In genomic region chr13:110119943-110120905, GRCh38 we compare ENCODE assay signal across 27 cellular contexts.
DNase-seq lines count a peak whose midpoint lies in the region; ATAC-seq, FAIRE-seq and TF ChIP-seq lines count a peak whose summit lies in the region.
"Had no signal": no experiment of that assay in that cellular context is flagged by ENCODE, and none has a peak within 500 bp of the region (broad histone marks: within the 10 kb centered on the region; RNA-seq: fewer than 3 reads in every experiment).

No MANE protein-coding gene starts in this region.

- no peaks in the 10 kb centered on the region for H3K27me3 ChIP-seq in astrocyte (ENCODE audit: insufficient read depth, low read length)
- H3K27me3 ChIP-seq in heart right ventricle = peaks cover 0 to 17% (median 7%) of the 10 kb centered on the region in 7 donors
- H3K27me3 ChIP-seq: upper lobe of left lung had no signal

- no peaks in the 10 kb centered on the region for H4K20me1 ChIP-seq in astrocyte (ENCODE audit: insufficient read depth, low read length)

- H3K4me2 ChIP-seq in astrocyte (ENCODE audit: low read length) = peak overlapping the region; percentile 29

- peak; percentile 9 for DNase-seq in activated CD4-positive, alpha-beta memory T cell treated with anti-CD3 and anti-CD28 coated beads, Interleukin-2, amount 10 ng/mL, durations not matched to agents 7 days and 5 days
- no peak for DNase-seq in activated CD4-positive, alpha-beta memory T cell treated with anti-CD3 and anti-CD28 coated beads for 36 hours
- peak; percentile 63 for DNase-seq in astrocyte (ENCODE audit: low read depth)
- DNase-seq in heart right ventricle = no peak
- DNase-seq in urothelium cell line (ENCODE audit: low spot score) = peak; percentile 17
- DNase-seq in putamen (ENCODE audit: low spot score) = no peak
- no peak for DNase-seq in OCI-M2 (lab: John Stamatoyannopoulos, UW; ENCODE audit: unreplicated experiment)
- DNase-seq: 8988T; activated CD4-positive, alpha-beta T cell treated with anti-CD3 and anti-CD28 coated beads, Interleukin-2, amount 10 ng/mL, durations not matched to agents 7 days and 5 days; activated gamma-delta T cell; BE2C; effector memory CD4-positive, alpha-beta T cell; HCEC 1CT; naive B cell; NCI-H1930; NCI-H510A; SIG-M5; stimulated activated CD4-positive, alpha-beta T cell treated with anti-CD3 and anti-CD28 coated beads, Interleukin-2, amount 100 ng/mL, for 24 hours; stomach; upper lobe of left lung had no signal

- H3K9me3 ChIP-seq in astrocyte (ENCODE audit: insufficient read depth, low read depth, low read length) (no peaks in the 10 kb centered on the region), heart right ventricle (no peaks in the 10 kb centered on the region)
- H3K9me3 ChIP-seq: BE2C, stomach, upper lobe of left lung had no signal

- H3K27ac ChIP-seq in astrocyte (ENCODE audit: low read depth, low read length) (no peak overlapping the region), heart right ventricle (peak overlapping the region in 2 of 10 donors; percentile 29 to 47)
- H3K27ac ChIP-seq: HL-60, parathyroid adenoma, stomach, upper lobe of left lung had no signal

- H3K4me1 Mint-ChIP-seq in activated CD4-positive, alpha-beta memory T cell treated with anti-CD3 and anti-CD28 coated beads, Interleukin-2, amount 10 ng/mL, durations not matched to agents 7 days and 5 days = no peaks in the 10 kb centered on the region
- H3K4me1 Mint-ChIP-seq in activated CD4-positive, alpha-beta memory T cell treated with anti-CD3 and anti-CD28 coated beads for 36 hours (ENCODE audit: low read depth) = no peaks in the 10 kb centered on the region
- peaks cover 17% of the 10 kb centered on the region for H3K4me1 Mint-ChIP-seq in astrocyte (ENCODE audit: low read depth, unreplicated experiment)
- H3K4me1 Mint-ChIP-seq: activated CD4-positive, alpha-beta T cell treated with anti-CD3 and anti-CD28 coated beads, Interleukin-2, amount 10 ng/mL, durations not matched to agents 7 days and 5 days; central memory CD8-positive, alpha-beta T cell; memory B cell had no signal

- H3K9ac ChIP-seq in astrocyte (ENCODE audit: low read length) = no peak overlapping the region
- H3K9ac ChIP-seq: parathyroid adenoma had no signal

- H3K4me3 ChIP-seq in astrocyte (ENCODE audit: insufficient read depth, low read depth, low read length) (no peak overlapping the region), heart right ventricle (no peak overlapping the region)
- H3K4me3 ChIP-seq: K562, stomach, upper lobe of left lung had no signal

- POLR2A ChIA-PET in activated CD4-positive, alpha-beta memory T cell treated with anti-CD3 and anti-CD28 coated beads, Interleukin-2, amount 10 ng/mL, durations not matched to agents 7 days and 5 days (lab: Charles Lee) = no interaction called here
- POLR2A ChIA-PET in activated CD4-positive, alpha-beta memory T cell treated with anti-CD3 and anti-CD28 coated beads for 36 hours (lab: Charles Lee) = no interaction called here

- no peak for TF ChIP-seq CTCF in astrocyte (IDR thresholded peaks at IDR 0.05; ENCODE audit: insufficient read depth, low read depth, low read length)
- TF ChIP-seq CTCF in heart right ventricle (IDR thresholded peaks at IDR 0.05) = no peak

- no peak overlapping the region for H2AFZ ChIP-seq in astrocyte (ENCODE audit: low read depth, low read length)
- H2AFZ ChIP-seq: parathyroid adenoma had no signal

- 85% methylated on average over 18 of the region's 18 CpGs for WGBS in heart right ventricle, 2 donors

- no peaks in the 10 kb centered on the region for H3K9me3 Mint-ChIP-seq in activated CD4-positive, alpha-beta memory T cell treated with anti-CD3 and anti-CD28 coated beads, Interleukin-2, amount 10 ng/mL, durations not matched to agents 7 days and 5 days
- no peaks in the 10 kb centered on the region for H3K9me3 Mint-ChIP-seq in activated CD4-positive, alpha-beta memory T cell treated with anti-CD3 and anti-CD28 coated beads for 36 hours
- no peaks in the 10 kb centered on the region for H3K9me3 Mint-ChIP-seq in astrocyte (ENCODE audit: unreplicated experiment)
- H3K9me3 Mint-ChIP-seq: activated CD4-positive, alpha-beta T cell treated with anti-CD3 and anti-CD28 coated beads, Interleukin-2, amount 10 ng/mL, durations not matched to agents 7 days and 5 days; central memory CD8-positive, alpha-beta T cell; memory B cell; naive B cell had no signal

- ATAC-seq in heart right ventricle (peak in 7 of 8 donors; percentile 43 to 86 (median 75)), GM21367 (IDR thresholded peaks at IDR 0.05; ENCODE audit: unreplicated experiment) (no peak)
- ATAC-seq: K562 had no signal

- no peak overlapping the region for H3K27ac Mint-ChIP-seq in activated CD4-positive, alpha-beta memory T cell treated with anti-CD3 and anti-CD28 coated beads, Interleukin-2, amount 10 ng/mL, durations not matched to agents 7 days and 5 days
- no peak overlapping the region for H3K27ac Mint-ChIP-seq in activated CD4-positive, alpha-beta memory T cell treated with anti-CD3 and anti-CD28 coated beads for 36 hours
- H3K27ac Mint-ChIP-seq in astrocyte (ENCODE audit: unreplicated experiment) = no peak overlapping the region
- H3K27ac Mint-ChIP-seq: activated CD4-positive, alpha-beta T cell treated with anti-CD3 and anti-CD28 coated beads, Interleukin-2, amount 10 ng/mL, durations not matched to agents 7 days and 5 days; memory B cell; naive B cell had no signal

- intact Hi-C loops in activated CD4-positive, alpha-beta memory T cell treated with anti-CD3 and anti-CD28 coated beads for 36 hours (cut with micrococcal nuclease) = loop anchor here (5.0 to 10.0 kb wide), 2 partner anchors 333 to 975 kb away; partner anchors contain the start of gene IRS2
- intact Hi-C loops in heart right ventricle (cut with DNase I) = loop anchor here in 1 of 10 donors (10.0 kb wide), 1 partner anchor 985 kb away; no protein-coding TSS in a partner anchor

- no peak overlapping the region for H3K4me3 Mint-ChIP-seq in activated CD4-positive, alpha-beta memory T cell treated with anti-CD3 and anti-CD28 coated beads, Interleukin-2, amount 10 ng/mL, durations not matched to agents 7 days and 5 days
- no peak overlapping the region for H3K4me3 Mint-ChIP-seq in activated CD4-positive, alpha-beta memory T cell treated with anti-CD3 and anti-CD28 coated beads for 36 hours
- H3K4me3 Mint-ChIP-seq in astrocyte (ENCODE audit: unreplicated experiment) = no peak overlapping the region
- H3K4me3 Mint-ChIP-seq: activated CD4-positive, alpha-beta T cell treated with anti-CD3 and anti-CD28 coated beads, Interleukin-2, amount 10 ng/mL, durations not matched to agents 7 days and 5 days; central memory CD8-positive, alpha-beta T cell; memory B cell; naive B cell had no signal

- H3K79me2 ChIP-seq in astrocyte (ENCODE audit: insufficient read depth, low read length) = no peaks in the 10 kb centered on the region
- H3K79me2 ChIP-seq: parathyroid adenoma had no signal

- FAIRE-seq in astrocyte (lab: Jason Lieb, UNC) (no peak), urothelium cell line (lab: Jason Lieb, UNC) (no peak)
- FAIRE-seq: islet of Langerhans, K562 had no signal

- H3K36me3 ChIP-seq in astrocyte (ENCODE audit: insufficient read depth, low read length) (no peaks in the 10 kb centered on the region), heart right ventricle (no peaks in the 10 kb centered on the region)
- H3K36me3 ChIP-seq: BE2C, stomach, upper lobe of left lung had no signal

- peaks cover 24% of the 10 kb centered on the region for H3K27me3 Mint-ChIP-seq in activated CD4-positive, alpha-beta memory T cell treated with anti-CD3 and anti-CD28 coated beads, Interleukin-2, amount 10 ng/mL, durations not matched to agents 7 days and 5 days
- H3K27me3 Mint-ChIP-seq in activated CD4-positive, alpha-beta memory T cell treated with anti-CD3 and anti-CD28 coated beads for 36 hours = peaks cover 35% of the 10 kb centered on the region
- H3K27me3 Mint-ChIP-seq in astrocyte (ENCODE audit: low read depth, unreplicated experiment) = peaks cover 2% of the 10 kb centered on the region

- CTCF ChIA-PET in activated CD4-positive, alpha-beta memory T cell treated with anti-CD3 and anti-CD28 coated beads, Interleukin-2, amount 10 ng/mL, durations not matched to agents 7 days and 5 days (lab: Charles Lee) = no interaction called here
- CTCF ChIA-PET in activated CD4-positive, alpha-beta memory T cell treated with anti-CD3 and anti-CD28 coated beads for 36 hours (lab: Charles Lee) = interaction anchor here (0.9 to 1.4 kb wide), 2 partner anchors 14 to 1159 kb away, joined by 3 read pairs; no protein-coding TSS in a partner anchor

- H3K4me1 ChIP-seq in astrocyte (ENCODE audit: insufficient read depth, low read length) (peaks cover 29% of the 10 kb centered on the region), heart right ventricle (peaks cover 0 to 16% (median 5%) of the 10 kb centered on the region in 9 donors)
- H3K4me1 ChIP-seq: BE2C, parathyroid adenoma, upper lobe of left lung had no signal

- H3K36me3 Mint-ChIP-seq in activated CD4-positive, alpha-beta memory T cell treated with anti-CD3 and anti-CD28 coated beads, Interleukin-2, amount 10 ng/mL, durations not matched to agents 7 days and 5 days (ENCODE audit: low read depth) = no peaks in the 10 kb centered on the region
- H3K36me3 Mint-ChIP-seq in activated CD4-positive, alpha-beta memory T cell treated with anti-CD3 and anti-CD28 coated beads for 36 hours = no peaks in the 10 kb centered on the region
- H3K36me3 Mint-ChIP-seq in astrocyte (ENCODE audit: low read depth, unreplicated experiment) = no peaks in the 10 kb centered on the region
- H3K36me3 Mint-ChIP-seq: memory B cell, naive B cell had no signal

Comparison
In these comparisons a context has a peak if more than half of its experiments do, and no peak if none do; other contexts are left out.
1. DNase-seq: peak in activated CD4-positive, alpha-beta memory T cell treated with anti-CD3 and anti-CD28 coated beads, Interleukin-2, amount 10 ng/mL, durations not matched to agents 7 days and 5 days (single experiment), astrocyte (single experiment) and urothelium cell line (single experiment); none in activated CD4-positive, alpha-beta memory T cell treated with anti-CD3 and anti-CD28 coated beads for 36 hours (single experiment), heart right ventricle (0 of 2), putamen (single experiment) and OCI-M2 (single experiment).